25 cellular contexts compared by ENCODE assay signal in genomic region chr14:102661614-102662013, GRCh38.
"Had no signal": no experiment of that assay in that cellular context is flagged by ENCODE, and none has a peak within 500 bp of the region (broad histone marks: within the 10 kb centered on the region; RNA-seq: fewer than 3 reads in every experiment).

No MANE protein-coding gene starts in this region.

- H3K9me3 Mint-ChIP-seq: activated CD4-positive, alpha-beta T cell treated with anti-CD3 and anti-CD28 coated beads, Interleukin-2, amount 10 ng/mL, durations not matched to agents 24 days and 14 days; activated T-cell treated with anti-CD3 and anti-CD28 coated beads, Interleukin-2, amount 50 U/mL, for 24 hours; activated T-helper 1 cell treated with anti-CD3 and anti-CD28 coated beads, Interleukin-12 subunit alpha, Interleukin-12 subunit beta, Interleukin-2, Interleukin-4 antibody, amounts not matched to agents 30 ng/mL and 10 ng/mL and 1 ng/mL, durations not matched to agents 14 hours and 24 hours and 36 hours; T-helper 2 cell treated with Interferon-gamma antibody and Interleukin-4, amounts not matched to agents 5 μg/mL and 100 μg/mL, for 36 hours had no signal

- H3K27me3 ChIP-seq: brain microvascular endothelial cell, cardiac muscle cell, MG63, Peyer's patch, SJCRH30 had no signal

- H3K27me3 Mint-ChIP-seq: activated CD4-positive, alpha-beta T cell treated with anti-CD3 and anti-CD28 coated beads, Interleukin-2, amount 10 ng/mL, durations not matched to agents 24 days and 14 days; activated CD8-positive, alpha-beta memory T cell treated with anti-CD3 and anti-CD28 coated beads, Interleukin-2, amount 10 ng/mL, durations not matched to agents 7 days and 5 days; activated naive CD8-positive, alpha-beta T cell; activated T-cell treated with anti-CD3 and anti-CD28 coated beads, Interleukin-2, amount 50 U/mL, for 24 hours had no signal

- H3K36me3 Mint-ChIP-seq: activated CD8-positive, alpha-beta memory T cell treated with anti-CD3 and anti-CD28 coated beads, Interleukin-2, amount 10 ng/mL, durations not matched to agents 7 days and 5 days had no signal

- ATAC-seq: activated CD8-positive, alpha-beta memory T cell treated with anti-CD3 and anti-CD28 coated beads, Interleukin-2, amount 10 ng/mL, durations not matched to agents 7 days and 5 days; SK-N-SH treated with all-trans-retinoic acid at 6 μM for 48 hours had no signal

- H3K4me3 Mint-ChIP-seq: activated CD4-positive, alpha-beta T cell treated with anti-CD3 and anti-CD28 coated beads, Interleukin-2, amount 10 ng/mL, durations not matched to agents 24 days and 14 days; activated CD8-positive, alpha-beta memory T cell treated with anti-CD3 and anti-CD28 coated beads, Interleukin-2, amount 10 ng/mL, durations not matched to agents 7 days and 5 days; activated naive CD8-positive, alpha-beta T cell; activated T-cell treated with anti-CD3 and anti-CD28 coated beads, Interleukin-2, amount 50 U/mL, for 24 hours; activated T-helper 1 cell treated with anti-CD3 and anti-CD28 coated beads, Interleukin-12 subunit alpha, Interleukin-12 subunit beta, Interleukin-2, Interleukin-4 antibody, amounts not matched to agents 30 ng/mL and 10 ng/mL and 1 ng/mL, durations not matched to agents 14 hours and 24 hours and 36 hours; T-helper 2 cell treated with Interferon-gamma antibody and Interleukin-4, amounts not matched to agents 5 μg/mL and 100 μg/mL, for 36 hours had no signal

- H3K4me1 Mint-ChIP-seq: activated CD8-positive, alpha-beta memory T cell treated with anti-CD3 and anti-CD28 coated beads, Interleukin-2, amount 10 ng/mL, durations not matched to agents 7 days and 5 days had no signal

- H3K27ac ChIP-seq: brain microvascular endothelial cell, cardiac muscle cell, Peyer's patch, RWPE1, SJCRH30 had no signal

- DNase-seq: activated CD4-positive, alpha-beta T cell treated with anti-CD3 and anti-CD28 coated beads, Interleukin-2, amount 10 ng/mL, durations not matched to agents 24 days and 14 days; activated CD4-positive, alpha-beta T cell treated with anti-CD3 and anti-CD28 coated beads, Interleukin-2, amount 50 U/mL, for 48 hours; activated CD4-positive, CD25-positive, alpha-beta regulatory T cell treated with anti-CD3 and anti-CD28 coated beads, Interleukin-2, amount 50 U/mL, for 72 hours; activated CD8-positive, alpha-beta memory T cell treated with anti-CD3 and anti-CD28 coated beads, Interleukin-2, amount 10 ng/mL, durations not matched to agents 7 days and 5 days; activated effector memory CD4-positive, alpha-beta T cell treated with Interleukin-2 at 50 U/mL for 16 hours; activated naive CD4-positive, alpha-beta T cell; activated T-cell treated with anti-CD3 and anti-CD28 coated beads, Interleukin-2, amount 50 U/mL, for 24 hours; amygdala; brain microvascular endothelial cell; MG63; NCI-H1105 treated with DMSO at 0.1 percent for 48 hours; NCI-H1436 treated with DMSO at 0.1 percent for 48 hours; NCI-H187; NCI-H2081; NCI-H510A treated with DMSO at 0.1 percent for 48 hours; Peyer's patch; Right ventricle myocardium superior; SJCRH30; SW 1271 had no signal

- H3K4me1 ChIP-seq: Peyer's patch, SJCRH30 had no signal

- H3K36me3 ChIP-seq: brain microvascular endothelial cell, cardiac muscle cell, MG63, Peyer's patch, SJCRH30 had no signal

- H3K9me3 ChIP-seq: MG63, Peyer's patch, SJCRH30 had no signal

- H3K27ac Mint-ChIP-seq: activated CD4-positive, alpha-beta T cell treated with anti-CD3 and anti-CD28 coated beads, Interleukin-2, amount 10 ng/mL, durations not matched to agents 24 days and 14 days; activated CD8-positive, alpha-beta memory T cell treated with anti-CD3 and anti-CD28 coated beads, Interleukin-2, amount 10 ng/mL, durations not matched to agents 7 days and 5 days; activated naive CD8-positive, alpha-beta T cell; activated T-cell treated with anti-CD3 and anti-CD28 coated beads, Interleukin-2, amount 50 U/mL, for 24 hours; activated T-helper 1 cell treated with anti-CD3 and anti-CD28 coated beads, Interleukin-12 subunit alpha, Interleukin-12 subunit beta, Interleukin-2, Interleukin-4 antibody, amounts not matched to agents 30 ng/mL and 10 ng/mL and 1 ng/mL, durations not matched to agents 14 hours and 24 hours and 36 hours; T-helper 2 cell treated with Interferon-gamma antibody and Interleukin-4, amounts not matched to agents 5 μg/mL and 100 μg/mL, for 36 hours had no signal

- H3K4me3 ChIP-seq: cardiac muscle cell, MG63, Peyer's patch, SJCRH30 had no signal
